Comparison of ENCODE assay signal across 20 cellular contexts in the genomic region with DNA sequence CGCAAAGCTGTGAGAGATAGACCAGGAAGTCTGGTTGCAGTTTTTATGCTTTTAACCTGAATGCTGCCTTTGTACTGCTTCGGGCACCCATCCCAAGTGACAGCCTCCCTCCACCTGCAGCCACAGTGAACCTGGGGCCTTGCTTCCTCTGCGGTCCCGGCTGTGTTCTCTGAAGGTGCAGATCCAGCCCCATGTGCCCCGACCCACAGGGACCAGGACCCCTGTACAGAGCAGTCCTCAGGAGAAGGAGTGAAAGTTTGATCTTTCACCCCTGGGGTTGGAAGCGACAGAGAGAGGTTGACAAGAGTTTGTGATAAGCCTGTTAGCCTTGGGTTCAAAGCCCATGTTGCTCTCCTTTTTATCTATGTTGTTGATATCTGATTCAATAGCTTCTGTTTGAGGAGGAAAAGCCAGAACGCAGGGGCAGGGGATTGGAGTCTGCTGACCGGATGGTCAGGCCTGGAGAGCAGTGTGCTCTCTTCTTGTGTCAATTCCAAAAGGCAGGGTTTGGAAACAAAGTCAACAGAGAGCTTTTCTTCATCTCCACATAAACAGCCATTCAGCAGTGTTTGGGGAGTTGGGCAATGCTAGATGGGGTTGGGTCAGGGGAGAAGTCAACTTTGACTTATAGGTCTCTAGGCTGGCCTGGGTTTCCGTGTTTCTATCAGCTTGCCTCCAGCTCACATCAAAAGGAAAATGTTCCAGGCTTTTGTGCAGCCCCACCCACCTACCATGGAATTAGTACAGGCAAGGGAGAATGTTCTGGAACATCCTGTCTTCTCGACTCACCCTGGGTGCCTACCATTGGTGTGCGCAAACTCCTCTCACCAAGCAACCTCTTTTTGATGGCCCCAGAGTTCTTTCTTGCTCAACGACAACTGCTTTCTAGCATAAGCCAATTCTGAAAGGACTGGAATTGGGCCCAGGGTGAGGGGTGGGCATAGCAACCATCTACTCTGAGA.
"Had no signal": no experiment of that assay in that cellular context is flagged by ENCODE, and none has a peak within 500 bp of the region (broad histone marks: within the 10 kb centered on the region; RNA-seq: fewer than 3 reads in every experiment).

No MANE protein-coding gene starts in this region.

- H3K9me3 ChIP-seq: esophagus squamous epithelium, gastrocnemius medialis, lower lobe of right lung, thyroid gland had no signal

- FAIRE-seq: colon, islet of Langerhans had no signal

- ATAC-seq: activated CD4-positive, CD25-positive, alpha-beta regulatory T cell treated with anti-CD3 and anti-CD28 coated beads, Interleukin-2, amount 50 U/mL, for 24 hours; activated CD8-positive, alpha-beta T cell treated with anti-CD3 and anti-CD28 coated beads, Interleukin-2, amount 10 ng/mL, durations not matched to agents 7 days and 5 days; gastrocnemius medialis; left cardiac atrium; lower lobe of right lung; naive thymus-derived CD4-positive, alpha-beta T cell had no signal

- H3K27me3 ChIP-seq: dorsolateral prefrontal cortex, gastrocnemius medialis, thyroid gland had no signal

- H3K4me1 ChIP-seq: esophagus squamous epithelium, lower lobe of right lung had no signal

- H3K36me3 ChIP-seq: esophagus squamous epithelium, gastrocnemius medialis, lower lobe of right lung, thyroid gland had no signal

- DNase-seq: activated CD4-positive, alpha-beta T cell treated with anti-CD3 and anti-CD28 coated beads, Interleukin-2, amount 10 ng/mL, durations not matched to agents 7 days and 5 days; activated CD8-positive, alpha-beta T cell treated with anti-CD3 and anti-CD28 coated beads, Interleukin-2, amount 10 ng/mL, durations not matched to agents 7 days and 5 days; activated gamma-delta T cell; activated naive CD4-positive, alpha-beta T cell treated with anti-CD3 and anti-CD28 coated beads, Interleukin-2, amount 50 U/mL, for 16 hours; anterior cingulate cortex; central memory CD4-positive, alpha-beta T cell; dorsolateral prefrontal cortex; esophagus squamous epithelium; gastrocnemius medialis; left cardiac atrium; lower lobe of right lung; naive thymus-derived CD4-positive, alpha-beta T cell; retina; stimulated activated CD4-positive, alpha-beta T cell treated with anti-CD3 and anti-CD28 coated beads, Interleukin-1b, Interleukin-23, amount 100 ng/mL, for 48 hours; substantia nigra; T-helper 2 cell; thyroid gland had no signal

- H3K27ac ChIP-seq: dorsolateral prefrontal cortex, esophagus squamous epithelium, gastrocnemius medialis, lower lobe of right lung, thyroid gland had no signal

- H3K4me3 ChIP-seq: dorsolateral prefrontal cortex, esophagus squamous epithelium, gastrocnemius medialis, lower lobe of right lung, thyroid gland had no signal
